Comparison of ENCODE assay signal across 11 cellular contexts in genomic region chr1:226329237-226329636, GRCh38.
"Had no signal": no experiment of that assay in that cellular context is flagged by ENCODE, and none has a peak within 500 bp of the region (broad histone marks: within the 10 kb centered on the region; RNA-seq: fewer than 3 reads in every experiment).

No MANE protein-coding gene starts in this region.

- H3K4me2 ChIP-seq: GM23338 had no signal

- H3K9me3 ChIP-seq: HAP-1 had no signal

- DNase-seq: GM23248, GOT3, H7, H9, HCEC 1CT, HFFc6 had no signal

- H3K4me3 ChIP-seq: GM23248, GM23338, HAP-1 had no signal

- H3K36me3 ChIP-seq: HAP-1 had no signal

- H3K9ac ChIP-seq: GM23248 had no signal

- H3K27ac ChIP-seq: GM23248 had no signal

- FAIRE-seq: H1, H54 had no signal

- ATAC-seq: GM23338, HCT116 had no signal

- H2AFZ ChIP-seq: GM23248, GM23338 had no signal
